Comparison of ENCODE assay signal across 21 cellular contexts in genomic region chr4:128521156-128521555, GRCh38.
DNase-seq lines count a peak whose midpoint lies in the region; ATAC-seq, FAIRE-seq and TF ChIP-seq lines count a peak whose summit lies in the region.
"Had no signal": no experiment of that assay in that cellular context is flagged by ENCODE, and none has a peak within 500 bp of the region (broad histone marks: within the 10 kb centered on the region; RNA-seq: fewer than 3 reads in every experiment).

No MANE protein-coding gene starts in this region.

- in situ Hi-C loops in HepG2 (cut with HindIII; ENCODE audit: extremely low pct_ligation_motif_present, low pct_unique_long_range_greater_than_20kb) = no loop called here

- no peaks in the 10 kb centered on the region for H3K36me3 ChIP-seq in HepG2 (replicated peaks in 1 of 2; ENCODE audit: control insufficient read depth in 1 of 2, insufficient read depth in 2 of 2, low read length in 2 of 2)
- H3K36me3 ChIP-seq in right lobe of liver = no peaks in the 10 kb centered on the region
- no peaks in the 10 kb centered on the region for H3K36me3 ChIP-seq in endodermal cell (ENCODE audit: control insufficient read depth, insufficient read depth, low read length)
- H3K36me3 ChIP-seq in mesenchymal stem cell (ENCODE audit: control insufficient read depth in 1 of 2, insufficient read depth in 2 of 2, low read depth in 1 of 2, low read length in 2 of 2) = peaks cover 0 to 7% of the 10 kb centered on the region in 2 experiments

- no peaks in the 10 kb centered on the region for H3K27me3 ChIP-seq in HepG2 (ENCODE audit: control insufficient read depth in 1 of 2, insufficient read depth in 2 of 2, low read length in 2 of 2)
- no peaks in the 10 kb centered on the region for H3K27me3 ChIP-seq in right lobe of liver
- no peaks in the 10 kb centered on the region for H3K27me3 ChIP-seq in endodermal cell (ENCODE audit: control insufficient read depth, insufficient read depth, low read length, poor library complexity, severe bottlenecking)
- H3K27me3 ChIP-seq in mesenchymal stem cell (ENCODE audit: control insufficient read depth in 1 of 2, insufficient read depth in 1 of 2, low read length in 2 of 2) = no peaks in the 10 kb centered on the region

- no peaks in the 10 kb centered on the region for H3K9me3 Mint-ChIP-seq in endodermal cell
- H3K9me3 Mint-ChIP-seq: activated T-cell treated with anti-CD3 and anti-CD28 coated beads, Interleukin-2, amount 50 U/mL, for 72 hours; dendritic cell treated with granulocyte-macrophage colony-stimulating factor and Interleukin-4, amounts not matched to agents 40 ng/mL and 50 ng/mL, for 4 days had no signal

- POLR2A ChIA-PET in HepG2 (lab: Yijun Ruan, JAX) = no interaction called here

- intact Hi-C loops in HepG2 (cut with micrococcal nuclease; ENCODE audit: unreplicated experiment) = no loop called here
- intact Hi-C loops in right lobe of liver (cut with DNase I) = no loop called here

- no peak overlapping the region for H2BK120ac ChIP-seq in mesenchymal stem cell (ENCODE audit: low read depth, low read length)

- H3K79me2 ChIP-seq in HepG2 (ENCODE audit: insufficient read depth, low read length) = no peaks in the 10 kb centered on the region

- H3K36me3 Mint-ChIP-seq in endodermal cell (ENCODE audit: low read depth) = no peaks in the 10 kb centered on the region

- H3K4ac ChIP-seq in mesenchymal stem cell (ENCODE audit: low read depth in 1 of 2, low read length in 2 of 2) = no peak overlapping the region

- no peak overlapping the region for H2AFZ ChIP-seq in HepG2 (ENCODE audit: low read length)
- no peak overlapping the region for H2AFZ ChIP-seq in mesenchymal stem cell (ENCODE audit: low read depth, low read length)

- H2BK15ac ChIP-seq in mesenchymal stem cell (ENCODE audit: low read depth, poor library complexity, severe bottlenecking) = no peak overlapping the region

- H3K27ac Mint-ChIP-seq in endodermal cell = peak overlapping the region; percentile 88
- H3K27ac Mint-ChIP-seq: activated T-cell treated with anti-CD3 and anti-CD28 coated beads, Interleukin-2, amount 50 U/mL, for 72 hours; B cell; dendritic cell treated with granulocyte-macrophage colony-stimulating factor and Interleukin-4, amounts not matched to agents 40 ng/mL and 50 ng/mL, for 4 days had no signal

- 42% methylated on average over 2 of the region's 2 CpGs for WGBS in HepG2 (ENCODE audit: low lambda C conversion rate)
- 80% methylated on average over 2 of the region's 2 CpGs for WGBS in right lobe of liver (ENCODE audit: insufficient coverage, low coverage, low lambda C conversion rate, missing lambda C conversion rate)
- 89% methylated on average over 2 of the region's 2 CpGs; no CpG with 5 or more reads in 1 of the 2 experiments for WGBS in endodermal cell (ENCODE audit: insufficient coverage in 1 of 2, insufficient read length in 1 of 2), 2 experiments
- WGBS in mesenchymal stem cell = no CpG with 5 or more reads among the region's 2 CpGs

- H3K27me3 Mint-ChIP-seq in endodermal cell (ENCODE audit: insufficient read depth) = no peaks in the 10 kb centered on the region
- H3K27me3 Mint-ChIP-seq: dendritic cell treated with granulocyte-macrophage colony-stimulating factor and Interleukin-4, amounts not matched to agents 40 ng/mL and 50 ng/mL, for 4 days had no signal

- DNase-seq in HepG2 (ENCODE audit: low spot score) (peak; percentile 6), right lobe of liver (no peak), endodermal cell (no peak), mesenchymal stem cell (peak; percentile 51), middle frontal gyrus (ENCODE audit: extremely low spot score, low spot score) (no peak), left lobe of liver (ENCODE audit: low spot score) (no peak), superior temporal gyrus (ENCODE audit: extremely low spot score) (no peak)
- DNase-seq: activated CD4-positive, alpha-beta T cell treated with anti-CD3 and anti-CD28 coated beads for 1 hour; activated naive CD4-positive, alpha-beta T cell treated with anti-CD3 and anti-CD28 coated beads, Interleukin-2, amount 50 U/mL, for 16 hours; activated T-cell treated with anti-CD3 and anti-CD28 coated beads, Interleukin-2, amount 50 U/mL, for 72 hours; DND-41; glutamatergic neuron; MM.1S; NCI-H1436 treated with DMSO at 0.1 percent for 48 hours; NCI-H2171 treated with DMSO at 0.1 percent for 48 hours; NCI-H526; Right ventricle myocardium superior had no signal

- no peaks in the 10 kb centered on the region for H3K79me1 ChIP-seq in mesenchymal stem cell (replicated peaks; ENCODE audit: low read length, poor library complexity, severe bottlenecking)

- H3K27ac ChIP-seq in HepG2 (ENCODE audit: extremely low read length, insufficient read depth, low read length) (no peak overlapping the region), right lobe of liver (no peak overlapping the region), endodermal cell (ENCODE audit: low read depth, low read length) (no peak overlapping the region), mesenchymal stem cell (ENCODE audit: low read length, poor library complexity, severe bottlenecking) (peak overlapping the region; percentile 58)

- H3K9ac ChIP-seq in HepG2 (ENCODE audit: insufficient read depth, low read depth, low read length) = no peak overlapping the region
- H3K9ac ChIP-seq in endodermal cell (ENCODE audit: extremely low read depth, low read length, poor library complexity, severe bottlenecking) = no peak overlapping the region
- H3K9ac ChIP-seq in mesenchymal stem cell (ENCODE audit: low read length) = no peak overlapping the region

- H3K4me1 ChIP-seq in HepG2 (ENCODE audit: insufficient read depth, low read length) = peaks cover 31% of the 10 kb centered on the region
- H3K4me1 ChIP-seq in right lobe of liver = peaks cover 0 to 14% (median 0%) of the 10 kb centered on the region in 4 donors
- H3K4me1 ChIP-seq in endodermal cell (ENCODE audit: control insufficient read depth, insufficient read depth, low read length) = peaks cover 9% of the 10 kb centered on the region
- H3K4me1 ChIP-seq in mesenchymal stem cell (ENCODE audit: control insufficient read depth, insufficient read depth, low read depth, low read length) = peaks cover 13% of the 10 kb centered on the region

- no peak overlapping the region for H3K23ac ChIP-seq in mesenchymal stem cell (ENCODE audit: low read length in 2 of 2)

- no peak overlapping the region for H4K8ac ChIP-seq in mesenchymal stem cell (ENCODE audit: low read length)

- TF ChIP-seq POLR2A in HepG2 (IDR thresholded peaks at IDR 0.05; ENCODE audit: insufficient read depth in 1 of 2, low read depth in 2 of 2, low read length in 2 of 2) = no peak
- no peak for TF ChIP-seq POLR2A in right lobe of liver (IDR thresholded peaks at IDR 0.05)

- H3K4me2 ChIP-seq in HepG2 (ENCODE audit: low read depth, low read length) (no peak overlapping the region), mesenchymal stem cell (ENCODE audit: low read length, poor library complexity, severe bottlenecking) (no peak overlapping the region)

- H3K4me3 ChIP-seq in HepG2 (replicated peaks in 1 of 3; ENCODE audit: insufficient read depth in 1 of 3, low read depth in 2 of 3, low read length in 3 of 3) (no peak overlapping the region), right lobe of liver (no peak overlapping the region), endodermal cell (ENCODE audit: low read length) (no peak overlapping the region), mesenchymal stem cell (ENCODE audit: insufficient read depth in 1 of 2, low read depth in 1 of 2, low read length in 2 of 2) (no peak overlapping the region)

- no peaks in the 10 kb centered on the region for H4K20me1 ChIP-seq in HepG2 (ENCODE audit: insufficient read depth, low read length)

- no peak for FAIRE-seq in HepG2 (lab: Jason Lieb, UNC)
- FAIRE-seq: urothelium cell line had no signal

- no peak overlapping the region for H3K18ac ChIP-seq in mesenchymal stem cell (ENCODE audit: low read depth in 1 of 2, low read length in 2 of 2)

- H2BK12ac ChIP-seq in mesenchymal stem cell (ENCODE audit: low read length in 2 of 2) = no peak overlapping the region

- no peak overlapping the region for H3K4me3 Mint-ChIP-seq in endodermal cell
- H3K4me3 Mint-ChIP-seq: activated T-cell treated with anti-CD3 and anti-CD28 coated beads, Interleukin-2, amount 50 U/mL, for 72 hours; B cell; dendritic cell treated with granulocyte-macrophage colony-stimulating factor and Interleukin-4, amounts not matched to agents 40 ng/mL and 50 ng/mL, for 4 days had no signal

- no peak for TF ChIP-seq EP300 in HepG2 (IDR thresholded peaks at IDR 0.05; ENCODE audit: low read depth in 2 of 2, low read length in 2 of 2)
- no peak for TF ChIP-seq EP300 in HepG2 (CRISPR knock-in tag; IDR thresholded peaks at IDR 0.05; ENCODE audit: borderline replicate concordance)

- H2BK5ac ChIP-seq in mesenchymal stem cell (ENCODE audit: low read depth, low read length, poor library complexity, severe bottlenecking) = no peak overlapping the region

- TF ChIP-seq CTCF in HepG2 (CRISPR knock-in tag; IDR thresholded peaks at IDR 0.05) (no peak), right lobe of liver (IDR thresholded peaks at IDR 0.05) (no peak), endodermal cell (conservative IDR thresholded peaks at IDR 0.05) (no peak)

- CTCF ChIA-PET in HepG2 (lab: Yijun Ruan, JAX; ENCODE audit: low intra/inter-chr PET ratio, low total read pairs) = no interaction called here

- no peak overlapping the region for H4K91ac ChIP-seq in mesenchymal stem cell (ENCODE audit: low read length)

- no peak overlapping the region for H2AK5ac ChIP-seq in mesenchymal stem cell (ENCODE audit: low read length, severe bottlenecking)

- H3K4me1 Mint-ChIP-seq in endodermal cell = peaks cover 32% of the 10 kb centered on the region
- H3K4me1 Mint-ChIP-seq: B cell had no signal

- ATAC-seq in HepG2 (no peak), right lobe of liver (no peak), left lobe of liver (no peak), HG03135 (IDR thresholded peaks at IDR 0.05; ENCODE audit: unreplicated experiment) (no peak)
- ATAC-seq: activated T-cell treated with anti-CD3 and anti-CD28 coated beads, Interleukin-2, amount 50 U/mL, for 72 hours had no signal

- no peak for TF ChIP-seq RAD21 in HepG2 (CRISPR knock-in tag; IDR thresholded peaks at IDR 0.05)

- H3K9me3 ChIP-seq in HepG2 (ENCODE audit: low read length) = no peaks in the 10 kb centered on the region
- H3K9me3 ChIP-seq in right lobe of liver = no peaks in the 10 kb centered on the region
- H3K9me3 ChIP-seq in endodermal cell (ENCODE audit: control insufficient read depth, low read length) = no peaks in the 10 kb centered on the region
- no peaks in the 10 kb centered on the region for H3K9me3 ChIP-seq in mesenchymal stem cell (ENCODE audit: control insufficient read depth, low read length)

- H3K14ac ChIP-seq in mesenchymal stem cell (ENCODE audit: low read length in 2 of 2) = no peak overlapping the region

- no TSS peak for BruUV-seq in HepG2 (replicated peaks; lab: Mats Ljungman, UMichigan)

TF ChIP-seq in HepG2, 621 proteins besides CTCF, POLR2A, EP300 and RAD21:
- TF ChIP-seq SPEN (CRISPR knock-in tag; IDR thresholded peaks at IDR 0.05; ENCODE audit: low read depth) = no peak
- no peak for TF ChIP-seq JUNB (CRISPR knock-in tag; IDR thresholded peaks at IDR 0.05; ENCODE audit: borderline replicate concordance)
- TF ChIP-seq JUN (CRISPR knock-in tag; IDR thresholded peaks at IDR 0.05) = no peak
- no peak for TF ChIP-seq TBP (CRISPR knock-in tag; IDR thresholded peaks at IDR 0.05)
- TF ChIP-seq MBD4 (IDR thresholded peaks at IDR 0.05; ENCODE audit: borderline replicate concordance, low read length) = no peak
- TF ChIP-seq FOXM1 (CRISPR knock-in tag; IDR thresholded peaks at IDR 0.05) = no peak

Comparison
In these comparisons a context has a peak if more than half of its experiments do, and no peak if none do; other contexts are left out.
1. DNase-seq: peak in HepG2 (single experiment) and mesenchymal stem cell (single experiment); none in right lobe of liver (0 of 3), endodermal cell (single experiment), middle frontal gyrus (single experiment), left lobe of liver (single experiment) and superior temporal gyrus (single experiment).